28 cellular contexts compared by ENCODE assay signal in genomic region chr6:161749576-161749975, GRCh38.
"Had no signal": no experiment of that assay in that cellular context is flagged by ENCODE, and none has a peak within 500 bp of the region (broad histone marks: within the 10 kb centered on the region; RNA-seq: fewer than 3 reads in every experiment).

No MANE protein-coding gene starts in this region.

- H3K4me1 ChIP-seq: adrenal gland had no signal

- H3K9me3 ChIP-seq: adrenal gland, body of pancreas had no signal

- H3K36me3 ChIP-seq: adrenal gland, brain microvascular endothelial cell, cardiac muscle cell had no signal

- ATAC-seq: activated CD4-positive, alpha-beta T cell treated with anti-CD3 and anti-CD28 coated beads for 36 hours; activated CD4-positive, CD25-positive, alpha-beta regulatory T cell treated with anti-CD3 and anti-CD28 coated beads, Interleukin-2, amount 50 U/mL, for 24 hours; activated CD8-positive, alpha-beta T cell treated with anti-CD3 and anti-CD28 coated beads for 36 hours; activated naive CD4-positive, alpha-beta T cell treated with anti-CD3 and anti-CD28 coated beads, Interleukin-2, amount 50 U/mL, for 72 hours; activated T-cell treated with anti-CD3 and anti-CD28 coated beads, Interleukin-2, amount 50 U/mL, for 4 hours; activated T-cell treated with anti-CD3 and anti-CD28 coated beads, Interleukin-2, amount 50 U/mL, for 72 hours; activated T-helper 17 cell treated with anti-CD3 and anti-CD28 coated beads, Interleukin-2, amount 50 U/mL, for 72 hours; body of pancreas; T-cell; T-helper 17 cell had no signal

- H3K27ac ChIP-seq: adrenal gland, brain microvascular endothelial cell, cardiac muscle cell, VCaP had no signal

- DNase-seq: activated CD4-positive, alpha-beta T cell treated with anti-CD3 and anti-CD28 coated beads for 1 hour; activated CD4-positive, alpha-beta T cell treated with anti-CD3 and anti-CD28 coated beads, Interleukin-2, amount 50 U/mL, for 1 hour; activated CD4-positive, alpha-beta T cell treated with anti-CD3 and anti-CD28 coated beads, Interleukin-2, amount 50 U/mL, for 4 hours; activated CD4-positive, CD25-positive, alpha-beta regulatory T cell; activated CD8-positive, alpha-beta memory T cell treated with anti-CD3 and anti-CD28 coated beads, Interleukin-2, amount 50 U/mL, for 4 hours; activated effector memory CD4-positive, alpha-beta T cell treated with anti-CD3 and anti-CD28 coated beads, Interleukin-2, amount 50 U/mL, for 16 hours; activated gamma-delta T cell treated with Interleukin-2 at 50 U/mL for 16 hours; activated naive CD4-positive, alpha-beta T cell; activated naive CD4-positive, alpha-beta T cell treated with anti-CD3 and anti-CD28 coated beads, Interleukin-2, amount 50 U/mL, for 16 hours; activated T-cell treated with anti-CD3 and anti-CD28 coated beads for 4 hours; activated T-cell treated with anti-CD3 and anti-CD28 coated beads, Interleukin-2, amount 50 U/mL, for 1 hour; activated T-cell treated with anti-CD3 and anti-CD28 coated beads, Interleukin-2, amount 50 U/mL, for 4 hours; amniotic stem cell; aorta; cerebellar nuclear complex; T-cell; T-helper 17 cell had no signal

- H3K4me3 ChIP-seq: adrenal gland, body of pancreas, cardiac muscle cell had no signal

- H3K27me3 ChIP-seq: adrenal gland, body of pancreas, brain microvascular endothelial cell, cardiac muscle cell had no signal
